ENCODE assay signal across 2 cellular contexts in the genomic region with DNA sequence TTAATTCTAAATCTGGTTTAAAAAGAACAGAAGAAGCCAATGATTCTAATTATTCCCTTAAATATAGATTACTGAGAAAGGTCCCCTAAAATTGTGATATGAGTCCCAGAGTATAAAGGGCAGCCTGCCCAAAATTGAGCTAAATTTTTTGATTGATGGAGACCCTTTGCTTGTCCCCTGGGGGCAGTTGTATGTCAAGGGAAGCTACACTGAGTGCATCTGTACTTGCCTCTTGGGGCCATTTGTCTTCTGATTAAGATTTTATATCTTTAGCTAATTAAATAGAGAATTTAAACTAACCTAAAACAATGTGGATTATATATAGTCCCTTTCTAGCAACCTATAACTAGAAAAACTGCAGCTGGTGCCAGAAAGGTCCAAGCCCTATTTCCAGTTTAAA.
TF ChIP-seq lines count a peak whose summit lies in the region.

No MANE protein-coding gene starts in this region.

TF ChIP-seq in SK-N-SH, 30 proteins besides CTCF, POLR2A, EP300 and RAD21 (continued from another document):
- TF ChIP-seq, protein P1, sequence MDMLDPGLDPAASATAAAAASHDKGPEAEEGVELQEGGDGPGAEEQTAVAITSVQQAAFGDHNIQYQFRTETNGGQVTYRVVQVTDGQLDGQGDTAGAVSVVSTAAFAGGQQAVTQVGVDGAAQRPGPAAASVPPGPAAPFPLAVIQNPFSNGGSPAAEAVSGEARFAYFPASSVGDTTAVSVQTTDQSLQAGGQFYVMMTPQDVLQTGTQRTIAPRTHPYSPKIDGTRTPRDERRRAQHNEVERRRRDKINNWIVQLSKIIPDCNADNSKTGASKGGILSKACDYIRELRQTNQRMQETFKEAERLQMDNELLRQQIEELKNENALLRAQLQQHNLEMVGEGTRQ (IDR thresholded peaks at IDR 0.05; ENCODE audit: borderline replicate concordance, low read depth, low read length): no peak
- TF ChIP-seq CHD2 (IDR thresholded peaks at IDR 0.05; ENCODE audit: low read length, partially characterized antibody): no peak
- no peak for TF ChIP-seq POLR2AphosphoS5 (IDR thresholded peaks at IDR 0.05; ENCODE audit: low read depth, low read length)

TF ChIP-seq in SK-N-SH treated with all-trans-retinoic acid at 6 μM for 48 hours, 23 proteins besides CTCF, POLR2A, EP300 and RAD21 (continued from another document):
- TF ChIP-seq ZFP3 (CRISPR knock-in tag; IDR thresholded peaks at IDR 0.05) (no peak), TCF4 (CRISPR knock-in tag; IDR thresholded peaks at IDR 0.05; ENCODE audit: borderline replicate concordance) (no peak), BACH2 (CRISPR knock-in tag; IDR thresholded peaks at IDR 0.05; ENCODE audit: borderline replicate concordance) (no peak), ARNTL (CRISPR knock-in tag; IDR thresholded peaks at IDR 0.05; ENCODE audit: borderline replicate concordance, low read depth) (no peak), ZFP30 (CRISPR knock-in tag; IDR thresholded peaks at IDR 0.05) (no peak)
- TF ChIP-seq, protein P2, sequence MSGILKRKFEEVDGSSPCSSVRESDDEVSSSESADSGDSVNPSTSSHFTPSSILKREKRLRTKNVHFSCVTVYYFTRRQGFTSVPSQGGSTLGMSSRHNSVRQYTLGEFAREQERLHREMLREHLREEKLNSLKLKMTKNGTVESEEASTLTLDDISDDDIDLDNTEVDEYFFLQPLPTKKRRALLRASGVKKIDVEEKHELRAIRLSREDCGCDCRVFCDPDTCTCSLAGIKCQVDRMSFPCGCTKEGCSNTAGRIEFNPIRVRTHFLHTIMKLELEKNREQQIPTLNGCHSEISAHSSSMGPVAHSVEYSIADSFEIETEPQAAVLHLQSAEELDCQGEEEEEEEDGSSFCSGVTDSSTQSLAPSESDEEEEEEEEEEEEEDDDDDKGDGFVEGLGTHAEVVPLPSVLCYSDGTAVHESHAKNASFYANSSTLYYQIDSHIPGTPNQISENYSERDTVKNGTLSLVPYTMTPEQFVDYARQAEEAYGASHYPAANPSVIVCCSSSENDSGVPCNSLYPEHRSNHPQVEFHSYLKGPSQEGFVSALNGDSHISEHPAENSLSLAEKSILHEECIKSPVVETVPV (CRISPR knock-in tag; IDR thresholded peaks at IDR 0.05): no peak
